ENCODE assay signal across 1 cellular context in the genomic region with DNA sequence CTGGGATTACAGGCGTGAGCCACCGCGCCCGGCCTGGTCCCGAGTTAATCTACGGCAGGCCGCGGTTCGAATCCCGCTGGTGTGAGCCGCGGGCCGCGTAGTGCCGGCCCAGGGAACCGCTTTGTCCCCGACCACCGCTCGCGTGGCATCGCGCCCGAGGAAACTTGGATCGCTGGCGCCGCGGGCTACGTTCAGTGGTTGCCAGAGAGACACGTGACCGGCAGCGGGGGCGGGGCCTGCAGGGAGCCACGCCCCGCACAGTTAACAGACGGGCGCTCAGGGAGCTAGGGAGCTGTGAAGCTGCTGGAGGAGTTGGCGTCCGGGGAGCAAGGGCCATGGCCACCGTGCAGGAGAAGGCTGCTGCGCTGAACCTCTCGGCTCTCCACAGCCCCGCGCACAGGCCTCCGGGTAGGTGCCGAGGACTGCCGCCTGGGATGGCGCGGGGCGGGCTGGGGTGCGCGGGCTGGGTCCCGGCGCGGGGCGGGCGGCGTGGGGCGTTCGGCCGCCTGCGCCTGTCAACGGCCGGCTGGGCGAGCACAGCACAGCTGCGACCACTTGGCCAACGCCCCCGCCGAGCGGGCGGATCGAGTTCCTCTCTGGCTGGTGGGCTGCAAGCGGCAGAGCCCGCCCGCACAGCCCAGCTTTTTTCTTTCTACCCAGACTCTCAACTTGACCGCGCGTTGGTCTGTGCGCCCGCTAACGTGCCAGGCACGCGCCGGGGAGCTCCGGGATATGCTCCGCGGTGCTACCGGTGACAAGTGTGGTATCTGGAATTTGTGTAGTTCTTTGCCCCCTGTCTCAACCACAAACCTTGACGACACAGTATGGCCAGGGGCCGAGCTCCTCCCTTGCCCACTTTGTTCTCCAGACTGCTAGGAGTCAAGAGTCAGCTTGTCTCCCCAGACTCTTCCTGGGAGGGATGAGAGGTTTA.
TF ChIP-seq lines count a peak whose summit lies in the region.

A gene (plus strand): TSS at position 258 of the 931 bp plus-strand sequence. CDS start 78 bp downstream, at position 336.

TF ChIP-seq in K562, 482 proteins besides CTCF, POLR2A, EP300 and RAD21 (continued from another document and continues in another):
- TF ChIP-seq TSC22D4 (tag; IDR thresholded peaks at IDR 0.05) (no peak), CXXC5 (CRISPR knock-in tag; IDR thresholded peaks at IDR 0.05) (peak; percentile 70), HNRNPLL (IDR thresholded peaks at IDR 0.05; ENCODE audit: low read depth, low read length, poor library complexity, severe bottlenecking) (peak; percentile 41), E2F3 (CRISPR knock-in tag; IDR thresholded peaks at IDR 0.05) (0 out of 2 replicates have a peak, but pooled peaks have one; percentile 48), KAT2B (IDR thresholded peaks at IDR 0.05; ENCODE audit: low read depth, low read length) (no peak), FOXP1 (CRISPR knock-in tag; IDR thresholded peaks at IDR 0.05) (peak; percentile 79; the same call in 1 of the 2 replicates), BRCA1 (IDR thresholded peaks at IDR 0.05) (no peak), BRCA1 (CRISPR knock-in tag; IDR thresholded peaks at IDR 0.05) (0 out of 2 replicates have a peak, but pooled peaks have one; percentile 78), ZNF384 (IDR thresholded peaks at IDR 0.05; ENCODE audit: low read depth, low read length) (0 out of 2 replicates have a peak, but pooled peaks have one; percentile 4), ZSCAN29 (IDR thresholded peaks at IDR 0.05) (no peak), PURB (CRISPR knock-in tag; IDR thresholded peaks at IDR 0.05; ENCODE audit: low read depth) (no peak), ZFX (CRISPR knock-in tag; IDR thresholded peaks at IDR 0.05) (peak; percentile 97), GATA2 (CRISPR knock-in tag; IDR thresholded peaks at IDR 0.05) (no peak), SOX6 (IDR thresholded peaks at IDR 0.05) (no peak), ZNF282 (CRISPR knock-in tag; IDR thresholded peaks at IDR 0.05) (no peak), MXI1 (IDR thresholded peaks at IDR 0.05; ENCODE audit: low read depth, low read length) (0 out of 2 replicates have a peak, but pooled peaks have one; percentile 9), CBX5 (IDR thresholded peaks at IDR 0.05; ENCODE audit: borderline replicate concordance, low read depth) (no peak), CC2D1A (IDR thresholded peaks at IDR 0.05) (no peak), ZNF699 (CRISPR knock-in tag; IDR thresholded peaks at IDR 0.05; ENCODE audit: insufficient replicate concordance) (no peak), ZNF124 (CRISPR knock-in tag; IDR thresholded peaks at IDR 0.05) (no peak), POLR2H (tag; IDR thresholded peaks at IDR 0.05; ENCODE audit: low read depth) (peak; percentile 23; the same call in 1 of the 2 replicates), GABPB1 (CRISPR knock-in tag; IDR thresholded peaks at IDR 0.05) (no peak), SREBF2 (CRISPR knock-in tag; IDR thresholded peaks at IDR 0.05) (no peak), ZNF217 (CRISPR knock-in tag; IDR thresholded peaks at IDR 0.05) (no peak), SRSF3 (IDR thresholded peaks at IDR 0.05; ENCODE audit: insufficient read depth, low read length) (no peak), MED1 (CRISPR knock-in tag; IDR thresholded peaks at IDR 0.05; ENCODE audit: borderline replicate concordance) (no peak), KDM4B (IDR thresholded peaks at IDR 0.05; ENCODE audit: borderline replicate concordance in 2 of 2, low read depth in 1 of 2) (no peak), POLR2AphosphoS5 (IDR thresholded peaks at IDR 0.05; ENCODE audit: control insufficient read depth, insufficient read depth, low read depth, low read length) (peak; percentile 38; the same call in 1 of the 2 replicates), RFX7 (CRISPR knock-in tag; IDR thresholded peaks at IDR 0.05) (no peak), BHLHE40 (IDR thresholded peaks at IDR 0.05; ENCODE audit: low read length) (peak; percentile 79), FOSL1 (tag; conservative IDR thresholded peaks at IDR 0.05) (no peak), BCOR (IDR thresholded peaks at IDR 0.05) (no peak), KLF1 (tag; IDR thresholded peaks at IDR 0.05) (no peak), HDAC1 (IDR thresholded peaks at IDR 0.05) (peak in 1 of 2 experiments; percentile 55; a peak in 1 of 4 replicates), CSDE1 (IDR thresholded peaks at IDR 0.05) (no peak), POU5F1 (IDR thresholded peaks at IDR 0.05; ENCODE audit: borderline replicate concordance, low read depth, low read length, partially characterized antibody) (no peak), ZNF77 (CRISPR knock-in tag; IDR thresholded peaks at IDR 0.05) (no peak), ZNF311 (CRISPR knock-in tag; IDR thresholded peaks at IDR 0.05) (no peak), TEAD4 (IDR thresholded peaks at IDR 0.05; ENCODE audit: low read length) (no peak), TEAD4 (CRISPR knock-in tag; IDR thresholded peaks at IDR 0.05; ENCODE audit: borderline replicate concordance) (no peak), SAP30 (IDR thresholded peaks at IDR 0.05; ENCODE audit: borderline replicate concordance, insufficient read depth, low read depth, low read length, poor library complexity, severe bottlenecking) (peak; percentile 41)
- TF ChIP-seq, protein P1, sequence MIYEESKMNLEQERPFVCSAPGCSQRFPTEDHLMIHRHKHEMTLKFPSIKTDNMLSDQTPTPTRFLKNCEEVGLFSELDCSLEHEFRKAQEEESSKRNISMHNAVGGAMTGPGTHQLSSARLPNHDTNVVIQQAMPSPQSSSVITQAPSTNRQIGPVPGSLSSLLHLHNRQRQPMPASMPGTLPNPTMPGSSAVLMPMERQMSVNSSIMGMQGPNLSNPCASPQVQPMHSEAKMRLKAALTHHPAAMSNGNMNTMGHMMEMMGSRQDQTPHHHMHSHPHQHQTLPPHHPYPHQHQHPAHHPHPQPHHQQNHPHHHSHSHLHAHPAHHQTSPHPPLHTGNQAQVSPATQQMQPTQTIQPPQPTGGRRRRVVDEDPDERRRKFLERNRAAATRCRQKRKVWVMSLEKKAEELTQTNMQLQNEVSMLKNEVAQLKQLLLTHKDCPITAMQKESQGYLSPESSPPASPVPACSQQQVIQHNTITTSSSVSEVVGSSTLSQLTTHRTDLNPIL (CRISPR knock-in tag; IDR thresholded peaks at IDR 0.05): no peak
- TF ChIP-seq, protein P2, sequence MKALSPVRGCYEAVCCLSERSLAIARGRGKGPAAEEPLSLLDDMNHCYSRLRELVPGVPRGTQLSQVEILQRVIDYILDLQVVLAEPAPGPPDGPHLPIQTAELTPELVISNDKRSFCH (CRISPR knock-in tag; IDR thresholded peaks at IDR 0.05): no peak
- TF ChIP-seq, protein P2 (tag; IDR thresholded peaks at IDR 0.05): no peak
- TF ChIP-seq, protein P3, sequence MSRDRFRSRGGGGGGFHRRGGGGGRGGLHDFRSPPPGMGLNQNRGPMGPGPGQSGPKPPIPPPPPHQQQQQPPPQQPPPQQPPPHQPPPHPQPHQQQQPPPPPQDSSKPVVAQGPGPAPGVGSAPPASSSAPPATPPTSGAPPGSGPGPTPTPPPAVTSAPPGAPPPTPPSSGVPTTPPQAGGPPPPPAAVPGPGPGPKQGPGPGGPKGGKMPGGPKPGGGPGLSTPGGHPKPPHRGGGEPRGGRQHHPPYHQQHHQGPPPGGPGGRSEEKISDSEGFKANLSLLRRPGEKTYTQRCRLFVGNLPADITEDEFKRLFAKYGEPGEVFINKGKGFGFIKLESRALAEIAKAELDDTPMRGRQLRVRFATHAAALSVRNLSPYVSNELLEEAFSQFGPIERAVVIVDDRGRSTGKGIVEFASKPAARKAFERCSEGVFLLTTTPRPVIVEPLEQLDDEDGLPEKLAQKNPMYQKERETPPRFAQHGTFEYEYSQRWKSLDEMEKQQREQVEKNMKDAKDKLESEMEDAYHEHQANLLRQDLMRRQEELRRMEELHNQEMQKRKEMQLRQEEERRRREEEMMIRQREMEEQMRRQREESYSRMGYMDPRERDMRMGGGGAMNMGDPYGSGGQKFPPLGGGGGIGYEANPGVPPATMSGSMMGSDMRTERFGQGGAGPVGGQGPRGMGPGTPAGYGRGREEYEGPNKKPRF (IDR thresholded peaks at IDR 0.05; ENCODE audit: low read depth, low read length): no peak
- TF ChIP-seq, protein P4, sequence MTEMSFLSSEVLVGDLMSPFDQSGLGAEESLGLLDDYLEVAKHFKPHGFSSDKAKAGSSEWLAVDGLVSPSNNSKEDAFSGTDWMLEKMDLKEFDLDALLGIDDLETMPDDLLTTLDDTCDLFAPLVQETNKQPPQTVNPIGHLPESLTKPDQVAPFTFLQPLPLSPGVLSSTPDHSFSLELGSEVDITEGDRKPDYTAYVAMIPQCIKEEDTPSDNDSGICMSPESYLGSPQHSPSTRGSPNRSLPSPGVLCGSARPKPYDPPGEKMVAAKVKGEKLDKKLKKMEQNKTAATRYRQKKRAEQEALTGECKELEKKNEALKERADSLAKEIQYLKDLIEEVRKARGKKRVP (CRISPR knock-in tag; IDR thresholded peaks at IDR 0.05): no peak
- TF ChIP-seq, protein P5, sequence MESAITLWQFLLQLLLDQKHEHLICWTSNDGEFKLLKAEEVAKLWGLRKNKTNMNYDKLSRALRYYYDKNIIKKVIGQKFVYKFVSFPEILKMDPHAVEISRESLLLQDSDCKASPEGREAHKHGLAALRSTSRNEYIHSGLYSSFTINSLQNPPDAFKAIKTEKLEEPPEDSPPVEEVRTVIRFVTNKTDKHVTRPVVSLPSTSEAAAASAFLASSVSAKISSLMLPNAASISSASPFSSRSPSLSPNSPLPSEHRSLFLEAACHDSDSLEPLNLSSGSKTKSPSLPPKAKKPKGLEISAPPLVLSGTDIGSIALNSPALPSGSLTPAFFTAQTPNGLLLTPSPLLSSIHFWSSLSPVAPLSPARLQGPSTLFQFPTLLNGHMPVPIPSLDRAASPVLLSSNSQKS (CRISPR knock-in tag; IDR thresholded peaks at IDR 0.05): no peak
- TF ChIP-seq, protein P6, sequence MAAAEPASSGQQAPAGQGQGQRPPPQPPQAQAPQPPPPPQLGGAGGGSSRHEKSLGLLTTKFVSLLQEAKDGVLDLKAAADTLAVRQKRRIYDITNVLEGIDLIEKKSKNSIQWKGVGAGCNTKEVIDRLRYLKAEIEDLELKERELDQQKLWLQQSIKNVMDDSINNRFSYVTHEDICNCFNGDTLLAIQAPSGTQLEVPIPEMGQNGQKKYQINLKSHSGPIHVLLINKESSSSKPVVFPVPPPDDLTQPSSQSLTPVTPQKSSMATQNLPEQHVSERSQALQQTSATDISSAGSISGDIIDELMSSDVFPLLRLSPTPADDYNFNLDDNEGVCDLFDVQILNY (CRISPR knock-in tag; IDR thresholded peaks at IDR 0.05): peak; percentile 75
- TF ChIP-seq, protein P7, sequence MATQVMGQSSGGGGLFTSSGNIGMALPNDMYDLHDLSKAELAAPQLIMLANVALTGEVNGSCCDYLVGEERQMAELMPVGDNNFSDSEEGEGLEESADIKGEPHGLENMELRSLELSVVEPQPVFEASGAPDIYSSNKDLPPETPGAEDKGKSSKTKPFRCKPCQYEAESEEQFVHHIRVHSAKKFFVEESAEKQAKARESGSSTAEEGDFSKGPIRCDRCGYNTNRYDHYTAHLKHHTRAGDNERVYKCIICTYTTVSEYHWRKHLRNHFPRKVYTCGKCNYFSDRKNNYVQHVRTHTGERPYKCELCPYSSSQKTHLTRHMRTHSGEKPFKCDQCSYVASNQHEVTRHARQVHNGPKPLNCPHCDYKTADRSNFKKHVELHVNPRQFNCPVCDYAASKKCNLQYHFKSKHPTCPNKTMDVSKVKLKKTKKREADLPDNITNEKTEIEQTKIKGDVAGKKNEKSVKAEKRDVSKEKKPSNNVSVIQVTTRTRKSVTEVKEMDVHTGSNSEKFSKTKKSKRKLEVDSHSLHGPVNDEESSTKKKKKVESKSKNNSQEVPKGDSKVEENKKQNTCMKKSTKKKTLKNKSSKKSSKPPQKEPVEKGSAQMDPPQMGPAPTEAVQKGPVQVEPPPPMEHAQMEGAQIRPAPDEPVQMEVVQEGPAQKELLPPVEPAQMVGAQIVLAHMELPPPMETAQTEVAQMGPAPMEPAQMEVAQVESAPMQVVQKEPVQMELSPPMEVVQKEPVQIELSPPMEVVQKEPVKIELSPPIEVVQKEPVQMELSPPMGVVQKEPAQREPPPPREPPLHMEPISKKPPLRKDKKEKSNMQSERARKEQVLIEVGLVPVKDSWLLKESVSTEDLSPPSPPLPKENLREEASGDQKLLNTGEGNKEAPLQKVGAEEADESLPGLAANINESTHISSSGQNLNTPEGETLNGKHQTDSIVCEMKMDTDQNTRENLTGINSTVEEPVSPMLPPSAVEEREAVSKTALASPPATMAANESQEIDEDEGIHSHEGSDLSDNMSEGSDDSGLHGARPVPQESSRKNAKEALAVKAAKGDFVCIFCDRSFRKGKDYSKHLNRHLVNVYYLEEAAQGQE (CRISPR knock-in tag; IDR thresholded peaks at IDR 0.05; ENCODE audit: low read depth): no peak
- TF ChIP-seq, protein P8, sequence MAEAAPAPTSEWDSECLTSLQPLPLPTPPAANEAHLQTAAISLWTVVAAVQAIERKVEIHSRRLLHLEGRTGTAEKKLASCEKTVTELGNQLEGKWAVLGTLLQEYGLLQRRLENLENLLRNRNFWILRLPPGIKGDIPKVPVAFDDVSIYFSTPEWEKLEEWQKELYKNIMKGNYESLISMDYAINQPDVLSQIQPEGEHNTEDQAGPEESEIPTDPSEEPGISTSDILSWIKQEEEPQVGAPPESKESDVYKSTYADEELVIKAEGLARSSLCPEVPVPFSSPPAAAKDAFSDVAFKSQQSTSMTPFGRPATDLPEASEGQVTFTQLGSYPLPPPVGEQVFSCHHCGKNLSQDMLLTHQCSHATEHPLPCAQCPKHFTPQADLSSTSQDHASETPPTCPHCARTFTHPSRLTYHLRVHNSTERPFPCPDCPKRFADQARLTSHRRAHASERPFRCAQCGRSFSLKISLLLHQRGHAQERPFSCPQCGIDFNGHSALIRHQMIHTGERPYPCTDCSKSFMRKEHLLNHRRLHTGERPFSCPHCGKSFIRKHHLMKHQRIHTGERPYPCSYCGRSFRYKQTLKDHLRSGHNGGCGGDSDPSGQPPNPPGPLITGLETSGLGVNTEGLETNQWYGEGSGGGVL (CRISPR knock-in tag; IDR thresholded peaks at IDR 0.05): no peak
- TF ChIP-seq, protein P9, sequence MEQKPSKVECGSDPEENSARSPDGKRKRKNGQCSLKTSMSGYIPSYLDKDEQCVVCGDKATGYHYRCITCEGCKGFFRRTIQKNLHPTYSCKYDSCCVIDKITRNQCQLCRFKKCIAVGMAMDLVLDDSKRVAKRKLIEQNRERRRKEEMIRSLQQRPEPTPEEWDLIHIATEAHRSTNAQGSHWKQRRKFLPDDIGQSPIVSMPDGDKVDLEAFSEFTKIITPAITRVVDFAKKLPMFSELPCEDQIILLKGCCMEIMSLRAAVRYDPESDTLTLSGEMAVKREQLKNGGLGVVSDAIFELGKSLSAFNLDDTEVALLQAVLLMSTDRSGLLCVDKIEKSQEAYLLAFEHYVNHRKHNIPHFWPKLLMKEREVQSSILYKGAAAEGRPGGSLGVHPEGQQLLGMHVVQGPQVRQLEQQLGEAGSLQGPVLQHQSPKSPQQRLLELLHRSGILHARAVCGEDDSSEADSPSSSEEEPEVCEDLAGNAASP (IDR thresholded peaks at IDR 0.05): no peak
- TF ChIP-seq, protein P10, sequence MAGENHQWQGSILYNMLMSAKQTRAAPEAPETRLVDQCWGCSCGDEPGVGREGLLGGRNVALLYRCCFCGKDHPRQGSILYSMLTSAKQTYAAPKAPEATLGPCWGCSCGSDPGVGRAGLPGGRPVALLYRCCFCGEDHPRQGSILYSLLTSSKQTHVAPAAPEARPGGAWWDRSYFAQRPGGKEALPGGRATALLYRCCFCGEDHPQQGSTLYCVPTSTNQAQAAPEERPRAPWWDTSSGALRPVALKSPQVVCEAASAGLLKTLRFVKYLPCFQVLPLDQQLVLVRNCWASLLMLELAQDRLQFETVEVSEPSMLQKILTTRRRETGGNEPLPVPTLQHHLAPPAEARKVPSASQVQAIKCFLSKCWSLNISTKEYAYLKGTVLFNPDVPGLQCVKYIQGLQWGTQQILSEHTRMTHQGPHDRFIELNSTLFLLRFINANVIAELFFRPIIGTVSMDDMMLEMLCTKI (IDR thresholded peaks at IDR 0.05; ENCODE audit: partially characterized antibody): no peak
